Comparison of ENCODE assay signal across 22 cellular contexts in genomic region chr1:18121072-18121820, GRCh38. TPM values are rescaled to one million over a fixed set of nuclear protein-coding genes. Genes with fewer than 3 reads are reported as not detected.
"Had no signal": no experiment of that assay in that cellular context is flagged by ENCODE, and none has a peak within 500 bp of the region (broad histone marks: within the 10 kb centered on the region; RNA-seq: fewer than 3 reads in every experiment).

No MANE protein-coding gene starts in this region.

- H3K27ac ChIP-seq: heart left ventricle, neural progenitor cell, pancreas, stomach had no signal

- H3K27me3 ChIP-seq: neural progenitor cell had no signal

- H3K9me3 ChIP-seq: heart left ventricle, pancreas, stomach had no signal

- H3K4me1 ChIP-seq: heart left ventricle, pancreas, stomach had no signal

- DNase-seq: effector memory CD4-positive, alpha-beta T cell; heart left ventricle; hippocampal formation; left colon; left ventricle myocardium superior; mesenchymal stem cell; midbrain; nucleus accumbens; pancreas; right cardiac atrium; small intestine; stimulated activated CD4-positive, alpha-beta T cell treated with anti-CD3 and anti-CD28 coated beads, Interleukin-12 subunit alpha, Interleukin-12 subunit beta, amount 100 ng/mL, for 4 hours; stimulated activated naive CD4-positive, alpha-beta T cell; stomach had no signal

- H3K4me3 ChIP-seq: heart left ventricle, lung, neural progenitor cell, pancreas, stomach had no signal

- H3K36me3 ChIP-seq: heart left ventricle, neural progenitor cell, pancreas, stomach had no signal

RNA-seq across cellular contexts. Expression of gene IGSF21, which starts 13.6 kb away (rescaled TPM):
- total RNA-seq: esophagus mucosa; fibroblast of lung; glomerular endothelial cell; kidney epithelial cell; natural killer cell treated with Interleukin-12 subunit alpha and Interleukin-12 subunit beta and Interleukin-15 and Interleukin-18, amount 100 ng/mL, for 72 hours; progenitor cell of endocrine pancreas had no signal
